3 cellular contexts compared by ENCODE assay signal in the genomic region with DNA sequence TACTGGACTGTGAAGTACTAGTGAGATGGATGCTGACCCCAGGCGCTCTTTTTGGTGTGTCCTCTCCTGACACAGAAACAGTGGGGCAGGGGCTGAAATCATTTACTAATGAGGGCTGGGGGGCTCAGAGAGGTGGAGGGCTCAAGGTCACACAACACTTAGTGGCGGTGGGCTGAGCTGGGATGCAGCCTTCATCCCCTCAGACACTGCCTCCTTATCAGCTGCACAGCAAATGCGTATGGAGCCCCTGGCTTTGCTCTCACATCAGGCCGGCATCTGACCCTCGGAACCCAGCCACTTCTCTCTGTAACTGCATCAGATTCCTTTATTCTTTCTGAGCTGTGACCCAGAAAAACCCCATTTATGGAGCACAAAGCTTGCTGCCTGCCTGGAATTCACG.
"Had no signal": no experiment of that assay in that cellular context is flagged by ENCODE, and none has a peak within 500 bp of the region (broad histone marks: within the 10 kb centered on the region; RNA-seq: fewer than 3 reads in every experiment).

No MANE protein-coding gene starts in this region.

- DNase-seq: GDM1, GF-D8 had no signal

- H3K4me3 ChIP-seq: GM12878 had no signal
